1 cellular context compared by ENCODE assay signal in the genomic region with DNA sequence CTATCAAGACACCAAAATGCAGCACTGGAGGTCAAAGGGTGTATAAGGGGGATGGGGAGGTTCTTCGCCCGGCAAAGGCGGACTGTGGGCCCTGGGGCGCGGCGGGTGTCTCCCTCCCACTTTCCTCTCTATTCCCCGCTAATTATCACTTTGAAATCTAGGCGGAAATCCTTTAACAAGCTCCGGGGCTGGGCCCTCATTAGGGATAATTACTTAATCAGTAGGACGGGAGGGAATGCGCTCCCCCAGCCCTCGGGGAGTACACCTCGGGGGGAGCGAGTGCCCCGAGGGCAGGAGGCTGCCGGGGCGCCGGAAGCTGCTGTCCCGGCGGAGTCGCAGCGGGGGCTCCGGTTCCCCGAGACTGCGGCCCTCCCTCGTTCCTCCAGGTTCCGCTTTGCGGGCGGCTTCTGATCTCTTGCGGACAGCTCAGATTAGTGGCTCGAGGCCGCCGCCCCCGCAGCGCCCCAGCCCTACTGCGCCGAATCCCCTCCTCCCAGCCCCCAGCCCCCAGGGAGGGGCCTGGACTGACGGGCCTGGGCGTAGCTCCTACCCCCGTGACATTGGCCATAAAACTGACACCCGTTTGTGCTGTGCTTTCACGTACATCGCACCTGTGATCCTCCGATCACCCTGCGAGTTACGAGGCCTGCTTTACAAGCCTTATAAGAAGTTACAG.
TF ChIP-seq lines count a peak whose summit lies in the region.

No MANE protein-coding gene starts in this region.

TF ChIP-seq in GM12878, 131 proteins besides CTCF, POLR2A, EP300 and RAD21 (continues in another document):
- TF ChIP-seq NFYA (IDR thresholded peaks at IDR 0.05; ENCODE audit: borderline replicate concordance, low read depth, low read length): no peak
- TF ChIP-seq, protein P1, sequence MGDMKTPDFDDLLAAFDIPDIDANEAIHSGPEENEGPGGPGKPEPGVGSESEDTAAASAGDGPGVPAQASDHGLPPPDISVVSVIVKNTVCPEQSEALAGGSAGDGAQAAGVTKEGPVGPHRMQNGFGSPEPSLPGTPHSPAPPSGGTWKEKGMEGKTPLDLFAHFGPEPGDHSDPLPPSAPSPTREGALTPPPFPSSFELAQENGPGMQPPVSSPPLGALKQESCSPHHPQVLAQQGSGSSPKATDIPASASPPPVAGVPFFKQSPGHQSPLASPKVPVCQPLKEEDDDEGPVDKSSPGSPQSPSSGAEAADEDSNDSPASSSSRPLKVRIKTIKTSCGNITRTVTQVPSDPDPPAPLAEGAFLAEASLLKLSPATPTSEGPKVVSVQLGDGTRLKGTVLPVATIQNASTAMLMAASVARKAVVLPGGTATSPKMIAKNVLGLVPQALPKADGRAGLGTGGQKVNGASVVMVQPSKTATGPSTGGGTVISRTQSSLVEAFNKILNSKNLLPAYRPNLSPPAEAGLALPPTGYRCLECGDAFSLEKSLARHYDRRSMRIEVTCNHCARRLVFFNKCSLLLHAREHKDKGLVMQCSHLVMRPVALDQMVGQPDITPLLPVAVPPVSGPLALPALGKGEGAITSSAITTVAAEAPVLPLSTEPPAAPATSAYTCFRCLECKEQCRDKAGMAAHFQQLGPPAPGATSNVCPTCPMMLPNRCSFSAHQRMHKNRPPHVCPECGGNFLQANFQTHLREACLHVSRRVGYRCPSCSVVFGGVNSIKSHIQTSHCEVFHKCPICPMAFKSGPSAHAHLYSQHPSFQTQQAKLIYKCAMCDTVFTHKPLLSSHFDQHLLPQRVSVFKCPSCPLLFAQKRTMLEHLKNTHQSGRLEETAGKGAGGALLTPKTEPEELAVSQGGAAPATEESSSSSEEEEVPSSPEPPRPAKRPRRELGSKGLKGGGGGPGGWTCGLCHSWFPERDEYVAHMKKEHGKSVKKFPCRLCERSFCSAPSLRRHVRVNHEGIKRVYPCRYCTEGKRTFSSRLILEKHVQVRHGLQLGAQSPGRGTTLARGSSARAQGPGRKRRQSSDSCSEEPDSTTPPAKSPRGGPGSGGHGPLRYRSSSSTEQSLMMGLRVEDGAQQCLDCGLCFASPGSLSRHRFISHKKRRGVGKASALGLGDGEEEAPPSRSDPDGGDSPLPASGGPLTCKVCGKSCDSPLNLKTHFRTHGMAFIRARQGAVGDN (IDR thresholded peaks at IDR 0.05): 0 out of 2 replicates have a peak, but pooled peaks have one; percentile 34
- TF ChIP-seq SUZ12 (IDR thresholded peaks at IDR 0.05; ENCODE audit: unreplicated experiment): no peak
- TF ChIP-seq TCF12 (IDR thresholded peaks at IDR 0.05; ENCODE audit: low read depth, low read length): peak; percentile 59
- TF ChIP-seq POU2F2 (IDR thresholded peaks at IDR 0.05; ENCODE audit: borderline replicate concordance, low read depth, low read length): 0 out of 3 replicates have a peak, but pooled peaks have one; percentile 12
- TF ChIP-seq PAX8 (IDR thresholded peaks at IDR 0.05): no peak
- no peak for TF ChIP-seq YBX1 (IDR thresholded peaks at IDR 0.05)
- peak; percentile 32; the same call in 1 of the 2 replicates for TF ChIP-seq RB1 (IDR thresholded peaks at IDR 0.05; ENCODE audit: borderline replicate concordance)
- peak; percentile 90 for TF ChIP-seq GABPA (IDR thresholded peaks at IDR 0.05; ENCODE audit: low read depth)
- TF ChIP-seq NFXL1 (IDR thresholded peaks at IDR 0.05; ENCODE audit: borderline replicate concordance): no peak
- TF ChIP-seq, protein P2, sequence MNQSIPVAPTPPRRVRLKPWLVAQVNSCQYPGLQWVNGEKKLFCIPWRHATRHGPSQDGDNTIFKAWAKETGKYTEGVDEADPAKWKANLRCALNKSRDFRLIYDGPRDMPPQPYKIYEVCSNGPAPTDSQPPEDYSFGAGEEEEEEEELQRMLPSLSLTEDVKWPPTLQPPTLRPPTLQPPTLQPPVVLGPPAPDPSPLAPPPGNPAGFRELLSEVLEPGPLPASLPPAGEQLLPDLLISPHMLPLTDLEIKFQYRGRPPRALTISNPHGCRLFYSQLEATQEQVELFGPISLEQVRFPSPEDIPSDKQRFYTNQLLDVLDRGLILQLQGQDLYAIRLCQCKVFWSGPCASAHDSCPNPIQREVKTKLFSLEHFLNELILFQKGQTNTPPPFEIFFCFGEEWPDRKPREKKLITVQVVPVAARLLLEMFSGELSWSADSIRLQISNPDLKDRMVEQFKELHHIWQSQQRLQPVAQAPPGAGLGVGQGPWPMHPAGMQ (IDR thresholded peaks at IDR 0.05; ENCODE audit: borderline replicate concordance): no peak
- TF ChIP-seq NBN (IDR thresholded peaks at IDR 0.05): no peak
- no peak for TF ChIP-seq RAD51 (IDR thresholded peaks at IDR 0.05)
- TF ChIP-seq ZZZ3 (IDR thresholded peaks at IDR 0.05; ENCODE audit: control insufficient read depth, insufficient read length, low read depth): no peak
- no peak for TF ChIP-seq TARDBP (IDR thresholded peaks at IDR 0.05; ENCODE audit: borderline replicate concordance)
- TF ChIP-seq ETV6 (conservative IDR thresholded peaks at IDR 0.05 in 1 of 2, IDR thresholded peaks at IDR 0.05 in 1 of 2; ENCODE audit: borderline replicate concordance in 1 of 2, low read depth in 1 of 2): no peak
- TF ChIP-seq, protein P3, sequence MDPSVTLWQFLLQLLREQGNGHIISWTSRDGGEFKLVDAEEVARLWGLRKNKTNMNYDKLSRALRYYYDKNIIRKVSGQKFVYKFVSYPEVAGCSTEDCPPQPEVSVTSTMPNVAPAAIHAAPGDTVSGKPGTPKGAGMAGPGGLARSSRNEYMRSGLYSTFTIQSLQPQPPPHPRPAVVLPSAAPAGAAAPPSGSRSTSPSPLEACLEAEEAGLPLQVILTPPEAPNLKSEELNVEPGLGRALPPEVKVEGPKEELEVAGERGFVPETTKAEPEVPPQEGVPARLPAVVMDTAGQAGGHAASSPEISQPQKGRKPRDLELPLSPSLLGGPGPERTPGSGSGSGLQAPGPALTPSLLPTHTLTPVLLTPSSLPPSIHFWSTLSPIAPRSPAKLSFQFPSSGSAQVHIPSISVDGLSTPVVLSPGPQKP (IDR thresholded peaks at IDR 0.05; ENCODE audit: low read depth, low read length): no peak
- TF ChIP-seq TCF3 (IDR thresholded peaks at IDR 0.05; ENCODE audit: borderline replicate concordance, insufficient read depth, low read depth, low read length): no peak
- TF ChIP-seq JUND (IDR thresholded peaks at IDR 0.05; ENCODE audit: low read depth, low read length): no peak
- TF ChIP-seq, protein P4, sequence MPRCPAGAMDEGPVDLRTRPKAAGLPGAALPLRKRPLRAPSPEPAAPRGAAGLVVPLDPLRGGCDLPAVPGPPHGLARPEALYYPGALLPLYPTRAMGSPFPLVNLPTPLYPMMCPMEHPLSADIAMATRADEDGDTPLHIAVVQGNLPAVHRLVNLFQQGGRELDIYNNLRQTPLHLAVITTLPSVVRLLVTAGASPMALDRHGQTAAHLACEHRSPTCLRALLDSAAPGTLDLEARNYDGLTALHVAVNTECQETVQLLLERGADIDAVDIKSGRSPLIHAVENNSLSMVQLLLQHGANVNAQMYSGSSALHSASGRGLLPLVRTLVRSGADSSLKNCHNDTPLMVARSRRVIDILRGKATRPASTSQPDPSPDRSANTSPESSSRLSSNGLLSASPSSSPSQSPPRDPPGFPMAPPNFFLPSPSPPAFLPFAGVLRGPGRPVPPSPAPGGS (IDR thresholded peaks at IDR 0.05; ENCODE audit: borderline replicate concordance, insufficient read depth, low read depth, low read length, poor library complexity, severe bottlenecking): no peak
- TF ChIP-seq POLR2AphosphoS5 (IDR thresholded peaks at IDR 0.05; ENCODE audit: low read length): peak; percentile 60; the same call in 1 of the 2 replicates
- TF ChIP-seq, protein P5, sequence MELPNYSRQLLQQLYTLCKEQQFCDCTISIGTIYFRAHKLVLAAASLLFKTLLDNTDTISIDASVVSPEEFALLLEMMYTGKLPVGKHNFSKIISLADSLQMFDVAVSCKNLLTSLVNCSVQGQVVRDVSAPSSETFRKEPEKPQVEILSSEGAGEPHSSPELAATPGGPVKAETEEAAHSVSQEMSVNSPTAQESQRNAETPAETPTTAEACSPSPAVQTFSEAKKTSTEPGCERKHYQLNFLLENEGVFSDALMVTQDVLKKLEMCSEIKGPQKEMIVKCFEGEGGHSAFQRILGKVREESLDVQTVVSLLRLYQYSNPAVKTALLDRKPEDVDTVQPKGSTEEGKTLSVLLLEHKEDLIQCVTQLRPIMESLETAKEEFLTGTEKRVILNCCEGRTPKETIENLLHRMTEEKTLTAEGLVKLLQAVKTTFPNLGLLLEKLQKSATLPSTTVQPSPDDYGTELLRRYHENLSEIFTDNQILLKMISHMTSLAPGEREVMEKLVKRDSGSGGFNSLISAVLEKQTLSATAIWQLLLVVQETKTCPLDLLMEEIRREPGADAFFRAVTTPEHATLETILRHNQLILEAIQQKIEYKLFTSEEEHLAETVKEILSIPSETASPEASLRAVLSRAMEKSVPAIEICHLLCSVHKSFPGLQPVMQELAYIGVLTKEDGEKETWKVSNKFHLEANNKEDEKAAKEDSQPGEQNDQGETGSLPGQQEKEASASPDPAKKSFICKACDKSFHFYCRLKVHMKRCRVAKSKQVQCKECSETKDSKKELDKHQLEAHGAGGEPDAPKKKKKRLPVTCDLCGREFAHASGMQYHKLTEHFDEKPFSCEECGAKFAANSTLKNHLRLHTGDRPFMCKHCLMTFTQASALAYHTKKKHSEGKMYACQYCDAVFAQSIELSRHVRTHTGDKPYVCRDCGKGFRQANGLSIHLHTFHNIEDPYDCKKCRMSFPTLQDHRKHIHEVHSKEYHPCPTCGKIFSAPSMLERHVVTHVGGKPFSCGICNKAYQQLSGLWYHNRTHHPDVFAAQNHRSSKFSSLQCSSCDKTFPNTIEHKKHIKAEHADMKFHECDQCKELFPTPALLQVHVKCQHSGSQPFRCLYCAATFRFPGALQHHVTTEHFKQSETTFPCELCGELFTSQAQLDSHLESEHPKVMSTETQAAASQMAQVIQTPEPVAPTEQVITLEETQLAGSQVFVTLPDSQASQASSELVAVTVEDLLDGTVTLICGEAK (IDR thresholded peaks at IDR 0.05; ENCODE audit: borderline replicate concordance): peak; percentile 90
- TF ChIP-seq IKZF2 (IDR thresholded peaks at IDR 0.05): peak; percentile 41 to 46; a peak in 3 of 4 replicates
- no peak for TF ChIP-seq CHD2 (IDR thresholded peaks at IDR 0.05; ENCODE audit: borderline replicate concordance, low read depth, low read length)
- TF ChIP-seq KDM1A (IDR thresholded peaks at IDR 0.05; ENCODE audit: borderline replicate concordance): no peak
- no peak for TF ChIP-seq MYB (IDR thresholded peaks at IDR 0.05; ENCODE audit: borderline replicate concordance, low read depth, low read length)
- TF ChIP-seq BMI1 (IDR thresholded peaks at IDR 0.05; ENCODE audit: borderline replicate concordance): peak; percentile 44; the same call in 1 of the 2 replicates
- no peak for TF ChIP-seq BRCA1 (IDR thresholded peaks at IDR 0.05; ENCODE audit: low read depth, low read length)
- TF ChIP-seq TCF7 (IDR thresholded peaks at IDR 0.05; ENCODE audit: borderline replicate concordance): no peak
- TF ChIP-seq, protein P6, sequence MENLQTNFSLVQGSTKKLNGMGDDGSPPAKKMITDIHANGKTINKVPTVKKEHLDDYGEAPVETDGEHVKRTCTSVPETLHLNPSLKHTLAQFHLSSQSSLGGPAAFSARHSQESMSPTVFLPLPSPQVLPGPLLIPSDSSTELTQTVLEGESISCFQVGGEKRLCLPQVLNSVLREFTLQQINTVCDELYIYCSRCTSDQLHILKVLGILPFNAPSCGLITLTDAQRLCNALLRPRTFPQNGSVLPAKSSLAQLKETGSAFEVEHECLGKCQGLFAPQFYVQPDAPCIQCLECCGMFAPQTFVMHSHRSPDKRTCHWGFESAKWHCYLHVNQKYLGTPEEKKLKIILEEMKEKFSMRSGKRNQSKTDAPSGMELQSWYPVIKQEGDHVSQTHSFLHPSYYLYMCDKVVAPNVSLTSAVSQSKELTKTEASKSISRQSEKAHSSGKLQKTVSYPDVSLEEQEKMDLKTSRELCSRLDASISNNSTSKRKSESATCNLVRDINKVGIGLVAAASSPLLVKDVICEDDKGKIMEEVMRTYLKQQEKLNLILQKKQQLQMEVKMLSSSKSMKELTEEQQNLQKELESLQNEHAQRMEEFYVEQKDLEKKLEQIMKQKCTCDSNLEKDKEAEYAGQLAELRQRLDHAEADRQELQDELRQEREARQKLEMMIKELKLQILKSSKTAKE (IDR thresholded peaks at IDR 0.05; ENCODE audit: low read depth, poor library complexity, severe bottlenecking): no peak
- TF ChIP-seq, protein P7, sequence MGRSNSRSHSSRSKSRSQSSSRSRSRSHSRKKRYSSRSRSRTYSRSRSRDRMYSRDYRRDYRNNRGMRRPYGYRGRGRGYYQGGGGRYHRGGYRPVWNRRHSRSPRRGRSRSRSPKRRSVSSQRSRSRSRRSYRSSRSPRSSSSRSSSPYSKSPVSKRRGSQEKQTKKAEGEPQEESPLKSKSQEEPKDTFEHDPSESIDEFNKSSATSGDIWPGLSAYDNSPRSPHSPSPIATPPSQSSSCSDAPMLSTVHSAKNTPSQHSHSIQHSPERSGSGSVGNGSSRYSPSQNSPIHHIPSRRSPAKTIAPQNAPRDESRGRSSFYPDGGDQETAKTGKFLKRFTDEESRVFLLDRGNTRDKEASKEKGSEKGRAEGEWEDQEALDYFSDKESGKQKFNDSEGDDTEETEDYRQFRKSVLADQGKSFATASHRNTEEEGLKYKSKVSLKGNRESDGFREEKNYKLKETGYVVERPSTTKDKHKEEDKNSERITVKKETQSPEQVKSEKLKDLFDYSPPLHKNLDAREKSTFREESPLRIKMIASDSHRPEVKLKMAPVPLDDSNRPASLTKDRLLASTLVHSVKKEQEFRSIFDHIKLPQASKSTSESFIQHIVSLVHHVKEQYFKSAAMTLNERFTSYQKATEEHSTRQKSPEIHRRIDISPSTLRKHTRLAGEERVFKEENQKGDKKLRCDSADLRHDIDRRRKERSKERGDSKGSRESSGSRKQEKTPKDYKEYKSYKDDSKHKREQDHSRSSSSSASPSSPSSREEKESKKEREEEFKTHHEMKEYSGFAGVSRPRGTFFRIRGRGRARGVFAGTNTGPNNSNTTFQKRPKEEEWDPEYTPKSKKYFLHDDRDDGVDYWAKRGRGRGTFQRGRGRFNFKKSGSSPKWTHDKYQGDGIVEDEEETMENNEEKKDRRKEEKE (IDR thresholded peaks at IDR 0.05): no peak
- TF ChIP-seq, protein P8, sequence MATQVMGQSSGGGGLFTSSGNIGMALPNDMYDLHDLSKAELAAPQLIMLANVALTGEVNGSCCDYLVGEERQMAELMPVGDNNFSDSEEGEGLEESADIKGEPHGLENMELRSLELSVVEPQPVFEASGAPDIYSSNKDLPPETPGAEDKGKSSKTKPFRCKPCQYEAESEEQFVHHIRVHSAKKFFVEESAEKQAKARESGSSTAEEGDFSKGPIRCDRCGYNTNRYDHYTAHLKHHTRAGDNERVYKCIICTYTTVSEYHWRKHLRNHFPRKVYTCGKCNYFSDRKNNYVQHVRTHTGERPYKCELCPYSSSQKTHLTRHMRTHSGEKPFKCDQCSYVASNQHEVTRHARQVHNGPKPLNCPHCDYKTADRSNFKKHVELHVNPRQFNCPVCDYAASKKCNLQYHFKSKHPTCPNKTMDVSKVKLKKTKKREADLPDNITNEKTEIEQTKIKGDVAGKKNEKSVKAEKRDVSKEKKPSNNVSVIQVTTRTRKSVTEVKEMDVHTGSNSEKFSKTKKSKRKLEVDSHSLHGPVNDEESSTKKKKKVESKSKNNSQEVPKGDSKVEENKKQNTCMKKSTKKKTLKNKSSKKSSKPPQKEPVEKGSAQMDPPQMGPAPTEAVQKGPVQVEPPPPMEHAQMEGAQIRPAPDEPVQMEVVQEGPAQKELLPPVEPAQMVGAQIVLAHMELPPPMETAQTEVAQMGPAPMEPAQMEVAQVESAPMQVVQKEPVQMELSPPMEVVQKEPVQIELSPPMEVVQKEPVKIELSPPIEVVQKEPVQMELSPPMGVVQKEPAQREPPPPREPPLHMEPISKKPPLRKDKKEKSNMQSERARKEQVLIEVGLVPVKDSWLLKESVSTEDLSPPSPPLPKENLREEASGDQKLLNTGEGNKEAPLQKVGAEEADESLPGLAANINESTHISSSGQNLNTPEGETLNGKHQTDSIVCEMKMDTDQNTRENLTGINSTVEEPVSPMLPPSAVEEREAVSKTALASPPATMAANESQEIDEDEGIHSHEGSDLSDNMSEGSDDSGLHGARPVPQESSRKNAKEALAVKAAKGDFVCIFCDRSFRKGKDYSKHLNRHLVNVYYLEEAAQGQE (IDR thresholded peaks at IDR 0.05; ENCODE audit: low read depth, low read length): 0 out of 2 replicates have a peak, but pooled peaks have one; percentile 31
